ENCODE assay signal across 24 cellular contexts in genomic region chr6:54072708-54073313, GRCh38. TPM values are rescaled to one million over a fixed set of nuclear protein-coding genes. Genes with fewer than 3 reads are reported as not detected.
A peak's percentile ranks its signal among the peaks of the same experiment; 100 is the strongest.
DNase-seq lines count a peak whose midpoint lies in the region; ATAC-seq and TF ChIP-seq lines count a peak whose summit lies in the region.
"Had no signal": no experiment of that assay in that cellular context is flagged by ENCODE, and none has a peak within 500 bp of the region (broad histone marks: within the 10 kb centered on the region; RNA-seq: fewer than 3 reads in every experiment).

No MANE protein-coding gene starts in this region.

- H3K4me1 Mint-ChIP-seq in nephron progenitor cell = peaks cover 18% of the 10 kb centered on the region
- H3K4me1 Mint-ChIP-seq: CD14-positive monocyte had no signal

- H3K9me3 Mint-ChIP-seq in nephron progenitor cell = no peaks in the 10 kb centered on the region
- H3K9me3 Mint-ChIP-seq: activated CD8-positive, alpha-beta T cell treated with anti-CD3 and anti-CD28 coated beads for 36 hours; T-helper 2 cell treated with Interferon-gamma antibody and Interleukin-4, amounts not matched to agents 5 μg/mL and 100 μg/mL, for 36 hours had no signal

- no peak for TF ChIP-seq EP300 in stomach (IDR thresholded peaks at IDR 0.05)

- no peaks in the 10 kb centered on the region for H3K27me3 ChIP-seq in heart right ventricle
- no peaks in the 10 kb centered on the region for H3K27me3 ChIP-seq in stomach
- H3K27me3 ChIP-seq in thyroid gland = no peaks in the 10 kb centered on the region
- H3K27me3 ChIP-seq: left lung, Peyer's patch, SJSA1, uterus had no signal

- intact Hi-C loops in heart right ventricle (cut with DNase I) = no loop called here
- intact Hi-C loops in stomach (cut with DNase I; ENCODE audit: low total_unique reads) = no loop called here
- intact Hi-C loops in thyroid gland (cut with DNase I) = loop anchor here (10.0 kb wide), 1 partner anchor 88 kb away; no protein-coding TSS in a partner anchor

- peaks cover 9 to 73% (median 34%) of the 10 kb centered on the region in 9 donors for H3K4me1 ChIP-seq in heart right ventricle
- no peaks in the 10 kb centered on the region for H3K4me1 ChIP-seq in stomach
- no peaks in the 10 kb centered on the region for H3K4me1 ChIP-seq in thyroid gland
- H3K4me1 ChIP-seq: left lung, SJSA1, uterus had no signal

- H3K9me3 ChIP-seq in heart right ventricle = no peaks in the 10 kb centered on the region
- no peaks in the 10 kb centered on the region for H3K9me3 ChIP-seq in stomach
- H3K9me3 ChIP-seq in thyroid gland = no peaks in the 10 kb centered on the region
- H3K9me3 ChIP-seq: left lung, Peyer's patch, SJSA1, uterus had no signal

- DNase-seq in AG10803 (ENCODE audit: low read depth) = peak; percentile 51
- peak; percentile 15 for DNase-seq in SK-MEL-5 (ENCODE audit: low read depth, low spot score)
- no peak for DNase-seq in heart right ventricle
- DNase-seq in nephron progenitor cell = no peak
- DNase-seq in stomach = no peak
- DNase-seq in thyroid gland = no peak
- DNase-seq in MV-4-11 (lab: John Stamatoyannopoulos, UW) = no peak
- DNase-seq: activated CD8-positive, alpha-beta T cell treated with anti-CD3 and anti-CD28 coated beads for 36 hours; activated naive CD4-positive, alpha-beta T cell; activated T-cell treated with anti-CD3 and anti-CD28 coated beads, Interleukin-2, amount 50 U/mL, for 1 hour; amniotic stem cell; EL; left lung; NCI-H1105; NCI-H2029; NCI-H345; Peyer's patch; stimulated activated CD8-positive, alpha-beta memory T cell treated with anti-CD3 and anti-CD28 coated beads, Interleukin-4, amount 100 ng/mL, for 48 hours; uterus had no signal

- no peaks in the 10 kb centered on the region for H3K27me3 Mint-ChIP-seq in nephron progenitor cell (ENCODE audit: low read depth, poor library complexity)

- no peak overlapping the region for H3K4me3 ChIP-seq in AG10803 (ENCODE audit: low read length)
- no peak overlapping the region for H3K4me3 ChIP-seq in heart right ventricle
- no peak overlapping the region for H3K4me3 ChIP-seq in stomach
- no peak overlapping the region for H3K4me3 ChIP-seq in thyroid gland (replicated peaks in 1 of 3)
- H3K4me3 ChIP-seq: left lung, Peyer's patch, SJSA1, uterus had no signal

- peak overlapping the region in 9 of 10 donors; percentile 2 to 63 (median 17) for H3K27ac ChIP-seq in heart right ventricle
- no peak overlapping the region for H3K27ac ChIP-seq in stomach
- H3K27ac ChIP-seq in thyroid gland = no peak overlapping the region
- H3K27ac ChIP-seq: left lung, Peyer's patch, SJSA1, uterus had no signal

- in situ Hi-C loops in SK-MEL-5 (cut with HindIII; ENCODE audit: low pct_unique_long_range_greater_than_20kb, low sequenced_read_pairs) = no loop called here

- peak overlapping the region; percentile 53 for H3K27ac Mint-ChIP-seq in nephron progenitor cell
- H3K27ac Mint-ChIP-seq: activated CD8-positive, alpha-beta T cell treated with anti-CD3 and anti-CD28 coated beads for 36 hours; CD14-positive monocyte; T-helper 2 cell treated with Interferon-gamma antibody and Interleukin-4, amounts not matched to agents 5 μg/mL and 100 μg/mL, for 36 hours had no signal

- ATAC-seq in heart right ventricle = peak; percentile 42 to 84 (median 62)
- ATAC-seq in GM19463 (IDR thresholded peaks at IDR 0.05; ENCODE audit: unreplicated experiment) = no peak
- ATAC-seq: activated CD4-positive, CD25-positive, alpha-beta regulatory T cell treated with anti-CD3 and anti-CD28 coated beads, Interleukin-2, amount 50 U/mL, for 24 hours; activated CD8-positive, alpha-beta T cell treated with anti-CD3 and anti-CD28 coated beads for 36 hours; left lung had no signal

- TF ChIP-seq POLR2A in stomach (IDR thresholded peaks at IDR 0.05) = no peak
- TF ChIP-seq POLR2A in thyroid gland (IDR thresholded peaks at IDR 0.05) = no peak

- no peaks in the 10 kb centered on the region for H3K36me3 Mint-ChIP-seq in nephron progenitor cell (ENCODE audit: low read depth)
- H3K36me3 Mint-ChIP-seq: CD14-positive monocyte had no signal

- no peak overlapping the region for H3K4me3 Mint-ChIP-seq in nephron progenitor cell
- H3K4me3 Mint-ChIP-seq: activated CD8-positive, alpha-beta T cell treated with anti-CD3 and anti-CD28 coated beads for 36 hours; CD14-positive monocyte; T-helper 2 cell treated with Interferon-gamma antibody and Interleukin-4, amounts not matched to agents 5 μg/mL and 100 μg/mL, for 36 hours had no signal

- 57 to 68% methylated on average over 2 of the region's 2 CpGs for WGBS in heart right ventricle, 2 donors
- WGBS in stomach, 5 donors = 60 to 69% (median 66%) methylated on average over 2 of the region's 2 CpGs
- WGBS in thyroid gland, 2 donors = 84 to 95% methylated on average over 2 of the region's 2 CpGs

- no peak for TF ChIP-seq CTCF in AG10803 (conservative IDR thresholded peaks at IDR 0.05; ENCODE audit: low read length)
- no peak for TF ChIP-seq CTCF in heart right ventricle (IDR thresholded peaks at IDR 0.05)
- TF ChIP-seq CTCF in nephron progenitor cell (IDR thresholded peaks at IDR 0.05) = no peak
- no peak for TF ChIP-seq CTCF in stomach (IDR thresholded peaks at IDR 0.05)
- no peak for TF ChIP-seq CTCF in thyroid gland (IDR thresholded peaks at IDR 0.05)

- no peaks in the 10 kb centered on the region for H3K36me3 ChIP-seq in heart right ventricle
- H3K36me3 ChIP-seq in stomach = no peaks in the 10 kb centered on the region
- H3K36me3 ChIP-seq in thyroid gland = no peaks in the 10 kb centered on the region
- H3K36me3 ChIP-seq: left lung, Peyer's patch, SJSA1, uterus had no signal

RNA-seq across cellular contexts. Expression of gene MLIP, which starts 38.4 kb away (rescaled TPM):
- total RNA-seq in SK-MEL-5 (2014; rRNA removed; shearing (Covaris generic)) = 16.6 and 23.9 TPM in 2 replicates
- polyA plus RNA-seq in SK-MEL-5 (2015; cell fraction: cytosol; rRNA removed) = 9.5 and 11.2 TPM in 2 replicates
- polyA plus RNA-seq in SK-MEL-5 (2015; cell fraction: nucleus; rRNA removed) = 2.0 and 7.9 TPM in 2 replicates
- total RNA-seq in heart right ventricle (100 to 1,000 TPM; 356 to 486 (median 399) TPM), stomach (not detected), thyroid gland (1 to 10 TPM in 3 of 4 donors, not detected in 1; 4.0 to 8.1 (median 4.2) TPM)
- polyA plus RNA-seq in heart right ventricle (100 to 1,000 TPM; 102 to 153 TPM), stomach (under 1 TPM in 1 of 3 donors, not detected in 2; 0.48 TPM)
- total RNA-seq: activated CD8-positive, alpha-beta T cell treated with anti-CD3 and anti-CD28 coated beads for 36 hours; SJSA1; uterus had no signal
- polyA plus RNA-seq: CD14-positive monocyte had no signal

Comparison
In these comparisons a context has a peak if more than half of its experiments do, and no peak if none do; other contexts are left out.
1. DNase-seq: peak in AG10803 (single experiment) and SK-MEL-5 (single experiment); none in heart right ventricle (0 of 2), nephron progenitor cell (single experiment), stomach (single experiment), thyroid gland (0 of 2) and MV-4-11 (single experiment).
2. H3K27ac ChIP-seq: peak in heart right ventricle (9 of 10); none in stomach (0 of 5) and thyroid gland (0 of 3).
3. RNA of gene MLIP, which starts 38.4 kb away (total RNA-seq): 356 to 486 TPM in heart right ventricle; 16.6 to 23.9 TPM in SK-MEL-5, 4.0 to 8.1 TPM in thyroid gland and not detected in stomach; every median in the first group is over 10 times any median in the second.